In the genomic region with DNA sequence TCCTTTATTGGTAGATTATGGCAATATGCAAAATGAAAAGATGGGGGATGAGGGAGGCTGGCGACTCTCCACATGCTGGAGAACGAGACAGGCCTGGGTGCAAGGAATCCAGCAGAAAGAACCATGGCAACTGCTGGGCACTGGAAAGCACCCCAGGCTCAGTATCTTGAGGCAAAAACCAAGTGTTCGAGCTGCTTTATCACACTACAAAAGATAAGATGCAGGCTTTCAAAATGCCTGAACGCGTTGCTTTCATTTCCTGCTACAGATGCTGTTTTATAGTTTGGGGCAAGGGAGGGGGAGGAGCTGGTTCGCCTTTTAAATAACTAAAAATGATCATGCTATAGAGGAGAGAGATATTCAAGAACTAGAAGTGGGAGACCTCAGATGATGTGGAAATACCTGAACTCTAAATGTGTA, we compare ENCODE assay signal across 12 cellular contexts. TPM values are rescaled to one million over a fixed set of nuclear protein-coding genes. Genes with fewer than 3 reads are reported as not detected.
DNase-seq lines count a peak whose midpoint lies in the region; ATAC-seq lines count a peak whose summit lies in the region.
"Had no signal": no experiment of that assay in that cellular context is flagged by ENCODE, and none has a peak within 500 bp of the region (broad histone marks: within the 10 kb centered on the region; RNA-seq: fewer than 3 reads in every experiment).

No MANE protein-coding gene starts in this region.

- H3K27me3 Mint-ChIP-seq in T-helper 1 cell treated with Interleukin-12 subunit alpha and Interleukin-12 subunit beta and Interleukin-4 antibody, amounts not matched to agents 30 μg/mL and 1 μg/mL, for 36 hours (ENCODE audit: low read depth), result no peaks in the 10 kb centered on the region
- H3K27me3 Mint-ChIP-seq in effector memory CD8-positive, alpha-beta T cell, result no peaks in the 10 kb centered on the region

- WGBS in thymus, result 26% methylated on average over 6 of the region's 6 CpGs

- peak overlapping the region; percentile 24 for H3K4me3 ChIP-seq in thymus (ENCODE audit: low read length)
- H3K4me3 ChIP-seq: lung, tibial artery had no signal

- no peaks in the 10 kb centered on the region for H3K27me3 ChIP-seq in thymus (ENCODE audit: control insufficient read depth, insufficient read depth)
- H3K27me3 ChIP-seq: tibial artery had no signal

- intact Hi-C loops in Right ventricle myocardium superior (cut with DNase I), result no loop called here
- intact Hi-C loops in cardiac septum (cut with DNase I), result loop anchor here (2.0 kb wide), 1 partner anchor 39 kb away; a partner anchor contains a TSS

- peaks cover 43% of the 10 kb centered on the region for H3K4me1 Mint-ChIP-seq in T-helper 1 cell treated with Interleukin-12 subunit alpha and Interleukin-12 subunit beta and Interleukin-4 antibody, amounts not matched to agents 30 μg/mL and 1 μg/mL, for 36 hours (ENCODE audit: low read depth)
- peaks cover 55 to 91% of the 10 kb centered on the region in 2 donors for H3K4me1 Mint-ChIP-seq in effector memory CD8-positive, alpha-beta T cell (ENCODE audit: low read depth in 2 of 2)

- peaks cover 50% of the 10 kb centered on the region for H3K4me1 ChIP-seq in thymus (ENCODE audit: control insufficient read depth, insufficient read depth, low read length)

- H3K9me3 Mint-ChIP-seq in T-helper 1 cell treated with Interleukin-12 subunit alpha and Interleukin-12 subunit beta and Interleukin-4 antibody, amounts not matched to agents 30 μg/mL and 1 μg/mL, for 36 hours, result no peaks in the 10 kb centered on the region
- H3K9me3 Mint-ChIP-seq in effector memory CD8-positive, alpha-beta T cell, result no peaks in the 10 kb centered on the region

- peak overlapping the region; percentile 61 for H3K4me3 Mint-ChIP-seq in T-helper 1 cell treated with Interleukin-12 subunit alpha and Interleukin-12 subunit beta and Interleukin-4 antibody, amounts not matched to agents 30 μg/mL and 1 μg/mL, for 36 hours
- H3K4me3 Mint-ChIP-seq in effector memory CD8-positive, alpha-beta T cell, result peak overlapping the region; percentile 74 to 81

- H3K9me3 ChIP-seq in thymus (ENCODE audit: control insufficient read depth), result no peaks in the 10 kb centered on the region
- H3K9me3 ChIP-seq: tibial artery had no signal

- peak overlapping the region; percentile 99 for H3K27ac ChIP-seq in thymus (ENCODE audit: low read depth)
- H3K27ac ChIP-seq: tibial artery had no signal

- peak; percentile 13 for ATAC-seq in Right ventricle myocardium superior (ENCODE audit: poor library complexity)
- peak; percentile 28 for ATAC-seq in effector memory CD8-positive, alpha-beta T cell (replicated peaks)
- ATAC-seq in GM21723 (IDR thresholded peaks at IDR 0.05; ENCODE audit: unreplicated experiment), result no peak
- ATAC-seq in HG02852 (IDR thresholded peaks at IDR 0.05; ENCODE audit: unreplicated experiment), result no peak

- no peak for DNase-seq in Right ventricle myocardium superior
- no peak for DNase-seq in cardiac septum (ENCODE audit: low spot score)
- peak in 1 of 3 experiments; percentile 33 for DNase-seq in effector memory CD8-positive, alpha-beta T cell
- DNase-seq in ecto neural progenitor cell (ENCODE audit: low spot score), result no peak
- DNase-seq: activated gamma-delta T cell treated with Interleukin-2 at 50 U/mL for 16 hours, NCI-H2081, tibial artery had no signal

- peak overlapping the region; percentile 86 for H3K27ac Mint-ChIP-seq in T-helper 1 cell treated with Interleukin-12 subunit alpha and Interleukin-12 subunit beta and Interleukin-4 antibody, amounts not matched to agents 30 μg/mL and 1 μg/mL, for 36 hours
- peak overlapping the region; percentile 93 for H3K27ac Mint-ChIP-seq in effector memory CD8-positive, alpha-beta T cell

- peaks cover 4% of the 10 kb centered on the region for H3K36me3 ChIP-seq in thymus (ENCODE audit: control insufficient read depth, insufficient read depth)

- H3K36me3 Mint-ChIP-seq in T-helper 1 cell treated with Interleukin-12 subunit alpha and Interleukin-12 subunit beta and Interleukin-4 antibody, amounts not matched to agents 30 μg/mL and 1 μg/mL, for 36 hours (ENCODE audit: low read depth), result peaks cover 41% of the 10 kb centered on the region
- H3K36me3 Mint-ChIP-seq in effector memory CD8-positive, alpha-beta T cell (ENCODE audit: insufficient read depth), result peaks cover 33% of the 10 kb centered on the region

RNA-seq across cellular contexts. Expression of a gene that starts 38.9 kb away (rescaled TPM):
- total RNA-seq in Right ventricle myocardium superior (22.8 TPM), cardiac septum (59.2 TPM)
- polyA plus RNA-seq in thymus, result 14.7 TPM

Comparison
In these comparisons a context has a peak if more than half of its experiments do, and no peak if none do; other contexts are left out.
1. ATAC-seq: peak in Right ventricle myocardium superior (single experiment) and effector memory CD8-positive, alpha-beta T cell (single experiment); none in GM21723 (single experiment) and HG02852 (single experiment).